In genomic region chr17:17280613-17281549, GRCh38 we compare ENCODE assay signal across 8 cellular contexts. TPM values are rescaled to one million over a fixed set of nuclear protein-coding genes. Genes with fewer than 3 reads are reported as not detected.
DNase-seq lines count a peak whose midpoint lies in the region; ATAC-seq, FAIRE-seq and TF ChIP-seq lines count a peak whose summit lies in the region.

Gene COPS3 (minus strand): TSS chr17:17281246. CDS start chr17:17281186, 60 bp downstream.

- WGBS in HUES64 = under 1% methylated on average over 80 of the region's 80 CpGs

- peaks cover 22% of the 10 kb centered on the region for H3K36me3 Mint-ChIP-seq in Calu3 (ENCODE audit: insufficient read depth, unreplicated experiment)
- no peaks in the 10 kb centered on the region for H3K36me3 Mint-ChIP-seq in mesothelial cell of epicardium

- H3K79me2 ChIP-seq in OCI-LY1 (ENCODE audit: insufficient read depth, low read length) = peaks cover 47% of the 10 kb centered on the region

- H3K9me3 Mint-ChIP-seq in Calu3 (ENCODE audit: low read depth, unreplicated experiment) (no peaks in the 10 kb centered on the region), mesothelial cell of epicardium (no peaks in the 10 kb centered on the region)

- intact Hi-C loops in Calu3 (cut with micrococcal nuclease; ENCODE audit: unreplicated experiment) = no loop called here

- peak within 1 kb of the TSS; percentile 92 for H3K27ac Mint-ChIP-seq in Calu3 (ENCODE audit: unreplicated experiment)
- H3K27ac Mint-ChIP-seq in mesothelial cell of epicardium = peak within 1 kb of the TSS; percentile 97

- H4K20me1 ChIP-seq in OCI-LY1 (ENCODE audit: insufficient read depth, low read length) = no peaks in the 10 kb centered on the region; the same call in 1 of the 2 replicates

- no peak for TF ChIP-seq CTCF in Calu3 (IDR thresholded peaks at IDR 0.05; ENCODE audit: unreplicated experiment)
- TF ChIP-seq CTCF in OCI-LY1 (IDR thresholded peaks at IDR 0.05; ENCODE audit: low read length) = no peak
- TF ChIP-seq CTCF in mesothelial cell of epicardium (IDR thresholded peaks at IDR 0.05; ENCODE audit: unreplicated experiment) = no peak

- H3K4me1 ChIP-seq in HUES64 (ENCODE audit: insufficient read depth, low read length) (peaks cover 11% of the 10 kb centered on the region), OCI-LY1 (ENCODE audit: insufficient read depth, low read length, severe bottlenecking) (peaks cover 51% of the 10 kb centered on the region)

- peak within 1 kb of the TSS; percentile 95 for H3K4me3 Mint-ChIP-seq in Calu3 (ENCODE audit: low read depth, unreplicated experiment)
- H3K4me3 Mint-ChIP-seq in mesothelial cell of epicardium = peak within 1 kb of the TSS; percentile 94

- peaks cover 10% of the 10 kb centered on the region for H3K36me3 ChIP-seq in HUES64 (ENCODE audit: insufficient read depth, low read length)
- H3K36me3 ChIP-seq in OCI-LY1 (ENCODE audit: insufficient read depth, low read length) = peaks cover 34% of the 10 kb centered on the region

- H3K9ac ChIP-seq in HUES64 (ENCODE audit: low read depth, low read length) (peak within 1 kb of the TSS; percentile 98), OCI-LY1 (ENCODE audit: low read length) (peak within 1 kb of the TSS; percentile 94)

- no peaks in the 10 kb centered on the region for H3K27me3 Mint-ChIP-seq in Calu3 (ENCODE audit: unreplicated experiment)
- H3K27me3 Mint-ChIP-seq in mesothelial cell of epicardium (ENCODE audit: low read depth) = no peaks in the 10 kb centered on the region

- peak within 1 kb of the TSS; percentile 100 for H3K4me2 ChIP-seq in OCI-LY1 (ENCODE audit: low read length)

- H3K9me2 ChIP-seq in OCI-LY1 (ENCODE audit: low read depth, low read length) = no peaks in the 10 kb centered on the region

- peak; percentile 87 for ATAC-seq in GM21447 (IDR thresholded peaks at IDR 0.05; ENCODE audit: unreplicated experiment)

- CTCF ChIA-PET in Calu3 (lab: Charles Lee) = interaction anchor here (0.6 to 0.8 kb wide), 3 partner anchors 13 to 628 kb away, joined by 3 to 5 read pairs (median 3); no protein-coding TSS in a partner anchor

- peak within 1 kb of the TSS; percentile 96 for H3K27ac ChIP-seq in HUES64 (ENCODE audit: low read depth, low read length)
- H3K27ac ChIP-seq in OCI-LY1 (ENCODE audit: low read depth, low read length, poor library complexity, severe bottlenecking) = peak within 1 kb of the TSS; percentile 88

- H3K27me3 ChIP-seq in HUES64 (ENCODE audit: insufficient read depth, low read length) = no peaks in the 10 kb centered on the region
- no peaks in the 10 kb centered on the region for H3K27me3 ChIP-seq in OCI-LY1 (ENCODE audit: insufficient read depth, low read length)

- DNase-seq in Calu3 (peak; percentile 92), mesothelial cell of epicardium (ENCODE audit: low spot score in 2 of 2, unreplicated experiment in 2 of 2) (peak; percentile 97 to 98)
- DNase-seq in activated CD8-positive, alpha-beta memory T cell treated with anti-CD3 and anti-CD28 coated beads, Interleukin-2, amount 50 U/mL, for 4 hours = peak; percentile 97
- peak; percentile 95 to 97 for DNase-seq in stimulated activated CD8-positive, alpha-beta memory T cell treated with anti-CD3 and anti-CD28 coated beads, Interleukin-15, amount 100 ng/mL, for 48 hours (ENCODE audit: low read depth in 2 of 2)

- peak; percentile 92 for FAIRE-seq in endometrium (lab: Jason Lieb, UNC)

- H3K4me1 Mint-ChIP-seq in Calu3 (ENCODE audit: low read depth, unreplicated experiment) (peaks cover 20% of the 10 kb centered on the region), mesothelial cell of epicardium (peaks cover 25% of the 10 kb centered on the region)

- H3K9me3 ChIP-seq in HUES64 (ENCODE audit: insufficient read depth, low read depth, low read length) (no peaks in the 10 kb centered on the region), OCI-LY1 (ENCODE audit: low read length) (no peaks in the 10 kb centered on the region)

- peak within 1 kb of the TSS; percentile 78 for H3K4me3 ChIP-seq in HUES64 (ENCODE audit: low read length)
- H3K4me3 ChIP-seq in OCI-LY1 (ENCODE audit: low read depth, low read length, poor library complexity, severe bottlenecking) = peak within 1 kb of the TSS; percentile 86

- peaks cover 5% of the 10 kb centered on the region; the same call in 1 of the 2 replicates for H3F3A ChIP-seq in OCI-LY1 (ENCODE audit: insufficient read depth, low read length)

- H2AFZ ChIP-seq in OCI-LY1 (ENCODE audit: low read length) = 0 out of 2 replicates have a peak within 1 kb of the TSS, but pooled peaks have one; percentile 81

- BruUV-seq in Calu3 (replicated peaks; lab: Mats Ljungman, UMichigan) = no TSS peak

RNA-seq across cellular contexts. Expression of gene COPS3, which starts in this region (rescaled TPM):
- total RNA-seq in Calu3 (2022) (40.2 and 50.7 TPM in 2 replicates), mesothelial cell of epicardium (57.8 to 65.0 TPM (median 63.5 TPM) in 3 replicates)
- 109 TPM for polyA plus RNA-seq in HUES64 (2013, experiment 1 of 2)
- 96.2 TPM for polyA plus RNA-seq in HUES64 (2013, experiment 2 of 2)

Comparison
In these comparisons a context has a peak if more than half of its experiments do, and no peak if none do; other contexts are left out.
1. Peak in every context shown above with its lines: DNase-seq, ATAC-seq, H3K4me3 ChIP-seq and H3K27ac ChIP-seq.